ENCODE assay signal across 11 cellular contexts in the genomic region with DNA sequence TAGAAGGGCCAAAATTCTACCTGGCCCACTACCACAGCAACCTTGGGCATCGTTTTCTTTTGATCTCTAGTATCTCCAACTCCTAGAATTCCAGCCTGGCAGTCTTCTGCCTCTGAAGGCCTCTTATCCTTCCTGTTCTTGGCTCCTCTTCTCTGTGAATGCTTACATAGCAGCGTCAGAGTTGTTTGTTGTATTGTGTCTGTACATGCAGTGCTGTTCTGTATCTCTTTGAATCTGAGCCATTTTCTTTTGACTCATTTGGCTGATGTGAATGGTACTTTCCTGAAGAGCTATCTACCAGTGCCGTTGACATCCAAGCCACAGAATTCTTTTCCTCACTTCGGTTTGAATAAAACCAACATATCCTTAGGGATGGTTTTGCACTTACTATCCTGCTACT.
A peak's percentile ranks its signal among the peaks of the same experiment; 100 is the strongest.
DNase-seq lines count a peak whose midpoint lies in the region; ATAC-seq, FAIRE-seq and TF ChIP-seq lines count a peak whose summit lies in the region.
"Had no signal": no experiment of that assay in that cellular context is flagged by ENCODE, and none has a peak within 500 bp of the region (broad histone marks: within the 10 kb centered on the region; RNA-seq: fewer than 3 reads in every experiment).

No MANE protein-coding gene starts in this region.

- H2AFZ ChIP-seq in PC-3 (ENCODE audit: low read length): no peak overlapping the region

- POLR2A ChIA-PET in PC-3 (lab: Charles Lee; ENCODE audit: unreplicated experiment): no interaction called here

- H3K4me2 ChIP-seq in PC-3 (ENCODE audit: low read length): peak overlapping the region; percentile 41

- peaks cover 8% of the 10 kb centered on the region for H3F3A ChIP-seq in PC-3 (ENCODE audit: low read length, unreplicated experiment)

- intact Hi-C loops in PC-3 (cut with micrococcal nuclease): loop anchor here (1.0 kb wide), 1 partner anchor 56 kb away; no protein-coding TSS in a partner anchor
- intact Hi-C loops in psoas muscle (cut with DNase I): no loop called here
- intact Hi-C loops in kidney (cut with DNase I): no loop called here

- FAIRE-seq in kidney (lab: Jason Lieb, UNC): no peak
- FAIRE-seq: G401.6 had no signal

- BruUV-seq in PC-3 (replicated peaks; lab: Mats Ljungman, UMichigan): no TSS peak

- H3K36me3 ChIP-seq in PC-3 (ENCODE audit: low read depth, low read length) (no peaks in the 10 kb centered on the region), psoas muscle (ENCODE audit: insufficient read depth in 1 of 2, low read depth in 1 of 2) (no peaks in the 10 kb centered on the region), kidney (ENCODE audit: control insufficient read depth in 1 of 2, insufficient read depth in 2 of 2, low read length in 2 of 2) (no peaks in the 10 kb centered on the region)

- H3K79me2 ChIP-seq in PC-3 (ENCODE audit: low read length): no peaks in the 10 kb centered on the region

- H3K27ac ChIP-seq in PC-3 (ENCODE audit: low read length): peak overlapping the region; percentile 71
- peak overlapping the region; percentile 80 for H3K27ac ChIP-seq in psoas muscle
- no peak overlapping the region for H3K27ac ChIP-seq in kidney (ENCODE audit: low read depth in 2 of 2, low read length in 2 of 2)

- H3K9ac ChIP-seq in PC-3 (ENCODE audit: low read length) (no peak overlapping the region; the same call in 1 of the 2 replicates), kidney (ENCODE audit: low read length in 2 of 2) (no peak overlapping the region)

- H3K27me3 ChIP-seq in PC-3 (ENCODE audit: low read length) (no peaks in the 10 kb centered on the region), psoas muscle (ENCODE audit: insufficient read depth in 3 of 3, low read length in 2 of 3) (peaks cover 0 to 5% (median 0%) of the 10 kb centered on the region in 3 donors)

- H3K4me3 ChIP-seq in PC-3 (ENCODE audit: low read length) (no peak overlapping the region), fibroblast of pulmonary artery (replicated peaks; ENCODE audit: low read depth, low read length) (no peak overlapping the region), psoas muscle (no peak overlapping the region), kidney (ENCODE audit: low read length in 2 of 2) (no peak overlapping the region)

- CTCF ChIA-PET in PC-3 (lab: Charles Lee): no interaction called here

- H3K9me2 ChIP-seq in PC-3 (replicated peaks; ENCODE audit: low read length): no peaks in the 10 kb centered on the region

- DNase-seq in G401 (ENCODE audit: low spot score): peak; percentile 50
- DNase-seq in PC-3: peak; percentile 67
- DNase-seq in fibroblast of pulmonary artery (ENCODE audit: low read depth): peak; percentile 95
- no peak for DNase-seq in psoas muscle
- no peak for DNase-seq in NCI-H1417 (lab: John Stamatoyannopoulos, UW)
- no peak for DNase-seq in DMS153 treated with DMSO at 0.1 percent for 48 hours (lab: John Stamatoyannopoulos, UW; ENCODE audit: unreplicated experiment)
- no peak for DNase-seq in kidney
- DNase-seq: NCI-H748 treated with DMSO at 0.1 percent for 48 hours; stimulated activated CD4-positive, alpha-beta T cell treated with anti-CD3 and anti-CD28 coated beads, Interleukin-4, amount 100 ng/mL, for 24 hours had no signal

- H3K9me3 ChIP-seq in PC-3 (ENCODE audit: low read length) (no peaks in the 10 kb centered on the region), psoas muscle (no peaks in the 10 kb centered on the region), kidney (ENCODE audit: control insufficient read depth in 1 of 2, low read length in 2 of 2) (no peaks in the 10 kb centered on the region)

- no peak for TF ChIP-seq CTCF in PC-3 (conservative IDR thresholded peaks at IDR 0.05; ENCODE audit: low read depth, low read length)
- no peak for TF ChIP-seq CTCF in fibroblast of pulmonary artery (IDR thresholded peaks at IDR 0.05; ENCODE audit: low read length, missing control alignments)
- no peak for TF ChIP-seq CTCF in psoas muscle (IDR thresholded peaks at IDR 0.05)
- TF ChIP-seq CTCF in kidney (IDR thresholded peaks at IDR 0.05; ENCODE audit: borderline replicate concordance, extremely low read depth, insufficient read depth): no peak

- ATAC-seq in PC-3: peak; percentile 65
- ATAC-seq in psoas muscle: peak; percentile 54 to 87 (median 78)
- no peak for ATAC-seq in HG02678 (IDR thresholded peaks at IDR 0.05; ENCODE audit: unreplicated experiment)

- 12 to 26% (median 25%) methylated on average over 3 to 4 of the region's 4 CpGs for WGBS in psoas muscle, 3 donors

- no peaks in the 10 kb centered on the region for H4K20me1 ChIP-seq in PC-3 (ENCODE audit: low read length)

- peaks cover 35% of the 10 kb centered on the region for H3K4me1 ChIP-seq in PC-3 (ENCODE audit: insufficient read depth, low read length)
- H3K4me1 ChIP-seq in psoas muscle: peaks cover 14% of the 10 kb centered on the region
- no peaks in the 10 kb centered on the region for H3K4me1 ChIP-seq in kidney (ENCODE audit: control insufficient read depth in 1 of 2, insufficient read depth in 1 of 2, low read depth in 1 of 2, low read length in 2 of 2)

- in situ Hi-C loops in G401 (cut with HindIII; ENCODE audit: low sequenced_read_pairs): no loop called here

Comparison
In these comparisons a context has a peak if more than half of its experiments do, and no peak if none do; other contexts are left out.
1. DNase-seq: peak in G401 (single experiment), PC-3 (single experiment) and fibroblast of pulmonary artery (single experiment); none in psoas muscle (0 of 2), NCI-H1417 (0 of 3), DMS153 treated with DMSO at 0.1 percent for 48 hours (single experiment) and kidney (single experiment).
2. H3K27ac ChIP-seq: peak in PC-3 (single experiment) and psoas muscle (single experiment); none in kidney (0 of 2).